ENCODE assay signal across 25 cellular contexts in genomic region chr2:101399001-101399794, GRCh38. TPM values are rescaled to one million over a fixed set of nuclear protein-coding genes. Genes with fewer than 3 reads are reported as not detected.
A peak's percentile ranks its signal among the peaks of the same experiment; 100 is the strongest.
DNase-seq lines count a peak whose midpoint lies in the region; ATAC-seq and TF ChIP-seq lines count a peak whose summit lies in the region.
"Had no signal": no experiment of that assay in that cellular context is flagged by ENCODE, and none has a peak within 500 bp of the region (broad histone marks: within the 10 kb centered on the region; RNA-seq: fewer than 3 reads in every experiment).

No MANE protein-coding gene starts in this region.

- peaks cover 8% of the 10 kb centered on the region for H3K27me3 Mint-ChIP-seq in stimulated activated memory B cell treated with anti-CD40 and anti-IgM and Interleukin-4, amounts not matched to agents 10 μg/mL and 1 μg/mL and 100 μg/mL, for 72 hours

- H3K36me3 Mint-ChIP-seq in stimulated activated memory B cell treated with anti-CD40 and anti-IgM and Interleukin-4, amounts not matched to agents 10 μg/mL and 1 μg/mL and 100 μg/mL, for 72 hours: no peaks in the 10 kb centered on the region
- H3K36me3 Mint-ChIP-seq: mesothelial cell of epicardium, natural killer cell had no signal

- peaks cover 54% of the 10 kb centered on the region for H3K4me1 ChIP-seq in PC-3 (ENCODE audit: insufficient read depth, low read length)
- peaks cover 0 to 15% of the 10 kb centered on the region in 2 donors for H3K4me1 ChIP-seq in left lung
- H3K4me1 ChIP-seq in OCI-LY7 (ENCODE audit: insufficient read depth, low read length, poor library complexity, severe bottlenecking): no peaks in the 10 kb centered on the region

- H3K27ac Mint-ChIP-seq in stimulated activated memory B cell treated with anti-CD40 and anti-IgM and Interleukin-4, amounts not matched to agents 10 μg/mL and 1 μg/mL and 100 μg/mL, for 72 hours: peak overlapping the region; percentile 57
- H3K27ac Mint-ChIP-seq: activated T-cell treated with anti-CD3 and anti-CD28 coated beads, Interleukin-2, amount 50 U/mL, for 24 hours; mesothelial cell of epicardium; natural killer cell had no signal

- peak; percentile 28 for DNase-seq in NCI-H82 (lab: John Stamatoyannopoulos, UW)
- DNase-seq in NCI-H82 treated with DMSO at 0.1 percent for 48 hours (lab: John Stamatoyannopoulos, UW; ENCODE audit: unreplicated experiment): no peak
- no peak for DNase-seq in PC-3
- no peak for DNase-seq in left lung
- no peak for DNase-seq in OCI-LY7 (ENCODE audit: low spot score)
- no peak for DNase-seq in AML-193 (lab: John Stamatoyannopoulos, UW)
- DNase-seq: activated CD4-positive, alpha-beta T cell treated with anti-CD3 and anti-CD28 coated beads for 48 hours; activated gamma-delta T cell treated with Interleukin-2 at 50 U/mL for 16 hours; activated T-cell treated with anti-CD3 and anti-CD28 coated beads, Interleukin-2, amount 50 U/mL, for 24 hours; Caco-2; HCEC 1CT; left ventricle myocardium superior; MM.1S; natural killer cell; NCI-H1436; ovary; trophoblast cell had no signal

- intact Hi-C loops in PC-3 (cut with micrococcal nuclease) (no loop called here), left lung (cut with DNase I) (no loop called here), OCI-LY7 (cut with micrococcal nuclease; ENCODE audit: unreplicated experiment) (no loop called here)

- H3K36me3 ChIP-seq in PC-3 (ENCODE audit: low read depth, low read length) (no peaks in the 10 kb centered on the region), left lung (no peaks in the 10 kb centered on the region), OCI-LY7 (ENCODE audit: insufficient read depth, low read length) (no peaks in the 10 kb centered on the region)
- H3K36me3 ChIP-seq: ovary had no signal

- peaks cover 9% of the 10 kb centered on the region for H3F3A ChIP-seq in PC-3 (ENCODE audit: low read length, unreplicated experiment)

- H3K9me3 Mint-ChIP-seq in stimulated activated memory B cell treated with anti-CD40 and anti-IgM and Interleukin-4, amounts not matched to agents 10 μg/mL and 1 μg/mL and 100 μg/mL, for 72 hours: no peaks in the 10 kb centered on the region
- H3K9me3 Mint-ChIP-seq: activated T-cell treated with anti-CD3 and anti-CD28 coated beads, Interleukin-2, amount 50 U/mL, for 24 hours; central memory CD8-positive, alpha-beta T cell; mesothelial cell of epicardium; natural killer cell had no signal

- H3K9ac ChIP-seq in PC-3 (ENCODE audit: low read length): peak overlapping the region; percentile 69
- H3K9ac ChIP-seq: KMS-11 had no signal

- BruUV-seq in PC-3 (replicated peaks; lab: Mats Ljungman, UMichigan) (no TSS peak), OCI-LY7 (replicated peaks; lab: Mats Ljungman, UMichigan) (no TSS peak)

- H4K20me1 ChIP-seq in PC-3 (ENCODE audit: low read length) (no peaks in the 10 kb centered on the region), OCI-LY7 (ENCODE audit: insufficient read depth, low read length) (no peaks in the 10 kb centered on the region)

- H2AFZ ChIP-seq in PC-3 (ENCODE audit: low read length) (no peak overlapping the region), OCI-LY7 (ENCODE audit: low read length) (no peak overlapping the region)

- H3K27ac ChIP-seq in PC-3 (ENCODE audit: low read length) (peak overlapping the region; percentile 88), left lung (no peak overlapping the region), OCI-LY7 (ENCODE audit: low read depth, low read length, poor library complexity, severe bottlenecking) (no peak overlapping the region)
- H3K27ac ChIP-seq: KMS-11, ovary, RWPE1 had no signal

- POLR2A ChIA-PET in PC-3 (lab: Charles Lee; ENCODE audit: unreplicated experiment) (no interaction called here), OCI-LY7 (lab: Charles Lee) (no interaction called here)

- peak overlapping the region; percentile 58 for H3K4me2 ChIP-seq in PC-3 (ENCODE audit: low read length)
- H3K4me2 ChIP-seq in OCI-LY7 (ENCODE audit: low read length): no peak overlapping the region
- H3K4me2 ChIP-seq: KMS-11 had no signal

- ATAC-seq in PC-3 (no peak), left lung (peak; percentile 53), HG02763 (IDR thresholded peaks at IDR 0.05; ENCODE audit: unreplicated experiment) (no peak)
- ATAC-seq in stimulated activated memory B cell treated with anti-CD40 and anti-IgM and Interleukin-4, amounts not matched to agents 10 μg/mL and 1 μg/mL and 100 μg/mL, for 72 hours: no peak
- ATAC-seq: left ventricle myocardium superior, natural killer cell had no signal

- H3K79me2 ChIP-seq in PC-3 (ENCODE audit: low read length) (peaks cover 11% of the 10 kb centered on the region), OCI-LY7 (ENCODE audit: insufficient read depth, low read depth, low read length) (no peaks in the 10 kb centered on the region)

- H3K9me2 ChIP-seq in PC-3 (replicated peaks; ENCODE audit: low read length) (no peaks in the 10 kb centered on the region), OCI-LY7 (ENCODE audit: insufficient read depth, low read length) (no peaks in the 10 kb centered on the region)

- peaks cover 61% of the 10 kb centered on the region for H3K4me1 Mint-ChIP-seq in stimulated activated memory B cell treated with anti-CD40 and anti-IgM and Interleukin-4, amounts not matched to agents 10 μg/mL and 1 μg/mL and 100 μg/mL, for 72 hours
- H3K4me1 Mint-ChIP-seq: natural killer cell had no signal

- H3K27me3 ChIP-seq in PC-3 (ENCODE audit: low read length) (no peaks in the 10 kb centered on the region), left lung (peaks cover 0 to 24% of the 10 kb centered on the region in 2 donors)
- H3K27me3 ChIP-seq: ovary had no signal

- H3K4me3 ChIP-seq in PC-3 (ENCODE audit: low read length) (no peak overlapping the region), left lung (no peak overlapping the region), OCI-LY7 (ENCODE audit: low read depth, low read length, poor library complexity, severe bottlenecking) (no peak overlapping the region)
- H3K4me3 ChIP-seq: ovary had no signal

- TF ChIP-seq CTCF in PC-3 (conservative IDR thresholded peaks at IDR 0.05; ENCODE audit: low read depth, low read length) (no peak), left lung (IDR thresholded peaks at IDR 0.05) (no peak), OCI-LY7 (conservative IDR thresholded peaks at IDR 0.05; ENCODE audit: low read length) (no peak)

- no peak overlapping the region for H3K4me3 Mint-ChIP-seq in stimulated activated memory B cell treated with anti-CD40 and anti-IgM and Interleukin-4, amounts not matched to agents 10 μg/mL and 1 μg/mL and 100 μg/mL, for 72 hours
- H3K4me3 Mint-ChIP-seq: activated T-cell treated with anti-CD3 and anti-CD28 coated beads, Interleukin-2, amount 50 U/mL, for 24 hours; central memory CD8-positive, alpha-beta T cell; mesothelial cell of epicardium; natural killer cell had no signal

- CTCF ChIA-PET in PC-3 (lab: Charles Lee): no interaction called here
- CTCF ChIA-PET in OCI-LY7 (lab: Charles Lee; ENCODE audit: unreplicated experiment): no interaction called here

- H3K9me3 ChIP-seq in PC-3 (ENCODE audit: low read length) (no peaks in the 10 kb centered on the region), left lung (no peaks in the 10 kb centered on the region), OCI-LY7 (ENCODE audit: low read length) (no peaks in the 10 kb centered on the region)
- H3K9me3 ChIP-seq: Caco-2, ovary had no signal

RNA-seq across cellular contexts. Expression of gene CREG2, which starts 11.9 kb away (rescaled TPM):
- total RNA-seq in PC-3 (2014; rRNA removed) (40.0 and 67.9 TPM in 2 replicates), left lung (not detected), OCI-LY7 (2022) (not detected in 2 replicates)
- total RNA-seq in OCI-LY7 (2014; rRNA removed; shearing (Covaris generic)): not detected in 2 replicates
- total RNA-seq: activated CD8-positive, alpha-beta memory T cell treated with anti-CD3 and anti-CD28 coated beads for 36 hours; left ventricle myocardium superior; natural killer cell; subcutaneous adipose tissue had no signal

Comparison
In these comparisons a context has a peak if more than half of its experiments do, and no peak if none do; other contexts are left out.
1. RNA of gene CREG2, which starts 11.9 kb away (total RNA-seq): 40.0 to 67.9 TPM in PC-3; not detected in left lung and not detected in OCI-LY7; every median in the first group is over 10 times any median in the second.